ENCODE assay signal across 8 cellular contexts in the genomic region with DNA sequence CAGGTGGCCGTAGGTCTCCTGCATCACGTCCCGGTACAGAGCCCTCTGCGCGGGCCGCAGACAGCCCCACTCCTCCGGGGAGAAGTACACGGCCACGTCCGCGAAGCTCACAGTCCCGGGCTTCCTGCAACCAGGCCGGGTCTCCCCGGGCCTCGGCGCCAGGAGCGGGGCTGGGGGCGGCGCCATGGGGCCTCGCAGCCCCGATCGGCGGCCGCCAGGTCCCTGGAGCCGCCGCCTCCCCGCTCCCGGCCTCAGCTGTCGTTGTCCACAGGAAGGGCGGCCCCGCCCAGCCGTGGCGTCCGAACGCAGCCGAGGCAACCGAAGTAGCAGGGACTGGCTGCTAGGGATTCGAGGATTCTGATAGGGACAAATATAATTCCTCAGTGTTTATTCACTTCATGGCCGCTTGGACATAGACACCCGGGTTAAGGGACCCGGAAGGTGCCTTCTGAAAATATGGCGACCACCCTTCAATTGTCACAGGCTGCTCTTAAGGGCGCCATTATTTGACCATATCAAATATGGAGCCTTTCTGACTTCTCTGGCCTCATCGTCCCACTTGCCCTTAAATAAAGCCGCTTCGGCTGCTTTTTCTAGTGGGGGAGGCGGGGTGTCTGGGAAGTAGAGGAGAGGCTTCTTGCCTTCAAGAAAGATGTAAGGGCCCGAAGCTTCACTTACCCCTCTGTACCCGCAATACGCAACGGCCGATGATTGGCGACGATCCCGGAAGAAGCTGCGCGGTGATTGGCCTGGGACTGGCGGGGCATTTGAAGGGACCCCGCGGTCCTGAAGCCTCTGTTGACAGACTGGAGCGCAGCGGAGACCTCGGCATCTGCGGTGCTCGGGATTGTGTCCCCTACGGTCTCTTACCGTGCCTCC. TPM values are rescaled to one million over a fixed set of nuclear protein-coding genes. Genes with fewer than 3 reads are reported as not detected.
DNase-seq lines count a peak whose midpoint lies in the region; TF ChIP-seq lines count a peak whose summit lies in the region.

TSS of gene ZNF688 (minus strand) at position 271 of the 879 bp plus-strand sequence. CDS start at position 186, 85 bp downstream.

- H3K4me1 Mint-ChIP-seq in activated naive CD4-positive, alpha-beta T cell treated with anti-CD3 and anti-CD28 coated beads, Interleukin-2, amount 10 ng/mL, durations not matched to agents 7 days and 5 days, result peaks cover 58% of the 10 kb centered on the region

- peak; percentile 97 for DNase-seq in GDM1 (lab: John Stamatoyannopoulos, UW)
- peak; percentile 99 for DNase-seq in NAMALWA (ENCODE audit: low spot score)
- peak; percentile 98 for DNase-seq in SK-N-DZ (ENCODE audit: low spot score)
- peak; percentile 98 for DNase-seq in activated naive CD4-positive, alpha-beta T cell treated with anti-CD3 and anti-CD28 coated beads, Interleukin-2, amount 10 ng/mL, durations not matched to agents 7 days and 5 days
- peak; percentile 98 for DNase-seq in germinal center (ENCODE audit: low spot score)
- DNase-seq in non-pigmented ciliary epithelial cell (ENCODE audit: low read depth), result peak; percentile 89
- peak; percentile 98 for DNase-seq in superior temporal gyrus (ENCODE audit: extremely low spot score)

- POLR2A ChIA-PET in HEK293 (lab: Yijun Ruan, JAX), result interaction anchor here (0.7 to 2.8 kb wide), 28 partner anchors 10 to 216 kb away, joined by 3 to 69 read pairs (median 4); partner anchors contain the start of genes CD2BP2, DCTPP1, FBRS and PRR14

- H3K36me3 ChIP-seq in HEK293 (ENCODE audit: control insufficient read depth in 2 of 2, insufficient read depth in 1 of 2, low read length in 2 of 2), result peaks cover 0 to 1% of the 10 kb centered on the region in 2 experiments; a peak in 1 of 3 replicates

- no peaks in the 10 kb centered on the region for H3K9me3 ChIP-seq in HEK293 (ENCODE audit: control insufficient read depth, insufficient read depth, low read depth, low read length)

- peaks cover 5% of the 10 kb centered on the region; the same call in 1 of the 2 replicates for H3K4me1 ChIP-seq in HEK293 (ENCODE audit: control insufficient read depth, insufficient read depth, low read length)

- H3K27ac Mint-ChIP-seq in activated naive CD4-positive, alpha-beta T cell treated with anti-CD3 and anti-CD28 coated beads, Interleukin-2, amount 10 ng/mL, durations not matched to agents 7 days and 5 days, result peak within 1 kb of the TSS; percentile 96

- H3K4me3 ChIP-seq in HEK293 (ENCODE audit: low read depth, low read length), result peak within 1 kb of the TSS; percentile 64

- peak within 1 kb of the TSS; percentile 96 for H3K27ac ChIP-seq in HEK293 (ENCODE audit: extremely low read depth, low read depth, low read length)

- peaks cover 16% of the 10 kb centered on the region for H3K36me3 Mint-ChIP-seq in activated naive CD4-positive, alpha-beta T cell treated with anti-CD3 and anti-CD28 coated beads, Interleukin-2, amount 10 ng/mL, durations not matched to agents 7 days and 5 days

- CTCF ChIA-PET in HEK293 (lab: Yijun Ruan, JAX), result interaction anchor here (0.7 to 1.7 kb wide), 10 partner anchors 13 to 707 kb away, joined by 3 to 12 read pairs (median 4); partner anchors contain the start of genes ZNF747 and ZNF764
- CTCF ChIA-PET in activated naive CD4-positive, alpha-beta T cell treated with anti-CD3 and anti-CD28 coated beads, Interleukin-2, amount 10 ng/mL, durations not matched to agents 7 days and 5 days (lab: Charles Lee), result interaction anchor here (0.7 to 2.9 kb wide), 11 partner anchors 10 to 162 kb away, joined by 3 to 20 read pairs (median 5); partner anchors contain the start of genes DCTPP1, ZNF747 and ZNF764

- H3K9me3 Mint-ChIP-seq in activated naive CD4-positive, alpha-beta T cell treated with anti-CD3 and anti-CD28 coated beads, Interleukin-2, amount 10 ng/mL, durations not matched to agents 7 days and 5 days, result no peaks in the 10 kb centered on the region

- H3K4me3 Mint-ChIP-seq in activated naive CD4-positive, alpha-beta T cell treated with anti-CD3 and anti-CD28 coated beads, Interleukin-2, amount 10 ng/mL, durations not matched to agents 7 days and 5 days, result peak within 1 kb of the TSS; percentile 86

- H3K27me3 Mint-ChIP-seq in activated naive CD4-positive, alpha-beta T cell treated with anti-CD3 and anti-CD28 coated beads, Interleukin-2, amount 10 ng/mL, durations not matched to agents 7 days and 5 days, result no peaks in the 10 kb centered on the region

- peak; percentile 41; the same call in 1 of the 2 replicates for TF ChIP-seq CTCF in HEK293 (tag by site-specific recombination; IDR thresholded peaks at IDR 0.05)

TF ChIP-seq in HEK293, 187 proteins besides CTCF, POLR2A, EP300 and RAD21 (continues in another document):
- TF ChIP-seq ZNF211 (tag by site-specific recombination; IDR thresholded peaks at IDR 0.05; ENCODE audit: low read depth) (no peak), ZFP69B (tag by site-specific recombination; IDR thresholded peaks at IDR 0.05) (no peak), ZSCAN23 (tag by site-specific recombination; IDR thresholded peaks at IDR 0.05) (no peak), HOXC10 (CRISPR knock-in tag; IDR thresholded peaks at IDR 0.05) (peak; percentile 63; the same call in 1 of the 2 replicates), ZNF776 (tag by site-specific recombination; IDR thresholded peaks at IDR 0.05; ENCODE audit: borderline replicate concordance) (no peak), ZNF658 (tag by site-specific recombination; IDR thresholded peaks at IDR 0.05) (no peak), BCL11A (tag by site-specific recombination; IDR thresholded peaks at IDR 0.05; ENCODE audit: low read depth) (no peak), GLIS2 (tag by site-specific recombination; IDR thresholded peaks at IDR 0.05) (peak; percentile 33; the same call in 1 of the 2 replicates), ZNF394 (tag by site-specific recombination; IDR thresholded peaks at IDR 0.05; ENCODE audit: borderline replicate concordance) (peak; percentile 86), ZNF311 (tag by site-specific recombination; IDR thresholded peaks at IDR 0.05; ENCODE audit: borderline replicate concordance) (no peak), ZNF132 (tag by site-specific recombination; IDR thresholded peaks at IDR 0.05; ENCODE audit: borderline replicate concordance) (no peak), ZNF692 (tag by site-specific recombination; IDR thresholded peaks at IDR 0.05) (peak; percentile 42), ZNF354C (tag by site-specific recombination; IDR thresholded peaks at IDR 0.05; ENCODE audit: borderline replicate concordance, low read depth) (no peak), ZNF184 (tag by site-specific recombination; IDR thresholded peaks at IDR 0.05) (no peak; the same call in 1 of the 2 replicates), ZNF16 (tag by site-specific recombination; IDR thresholded peaks at IDR 0.05; ENCODE audit: low read depth) (no peak), ZNF366 (tag by site-specific recombination; conservative IDR thresholded peaks at IDR 0.05) (0 out of 2 replicates have a peak, but pooled peaks have one; percentile 48)
- TF ChIP-seq, protein P1, sequence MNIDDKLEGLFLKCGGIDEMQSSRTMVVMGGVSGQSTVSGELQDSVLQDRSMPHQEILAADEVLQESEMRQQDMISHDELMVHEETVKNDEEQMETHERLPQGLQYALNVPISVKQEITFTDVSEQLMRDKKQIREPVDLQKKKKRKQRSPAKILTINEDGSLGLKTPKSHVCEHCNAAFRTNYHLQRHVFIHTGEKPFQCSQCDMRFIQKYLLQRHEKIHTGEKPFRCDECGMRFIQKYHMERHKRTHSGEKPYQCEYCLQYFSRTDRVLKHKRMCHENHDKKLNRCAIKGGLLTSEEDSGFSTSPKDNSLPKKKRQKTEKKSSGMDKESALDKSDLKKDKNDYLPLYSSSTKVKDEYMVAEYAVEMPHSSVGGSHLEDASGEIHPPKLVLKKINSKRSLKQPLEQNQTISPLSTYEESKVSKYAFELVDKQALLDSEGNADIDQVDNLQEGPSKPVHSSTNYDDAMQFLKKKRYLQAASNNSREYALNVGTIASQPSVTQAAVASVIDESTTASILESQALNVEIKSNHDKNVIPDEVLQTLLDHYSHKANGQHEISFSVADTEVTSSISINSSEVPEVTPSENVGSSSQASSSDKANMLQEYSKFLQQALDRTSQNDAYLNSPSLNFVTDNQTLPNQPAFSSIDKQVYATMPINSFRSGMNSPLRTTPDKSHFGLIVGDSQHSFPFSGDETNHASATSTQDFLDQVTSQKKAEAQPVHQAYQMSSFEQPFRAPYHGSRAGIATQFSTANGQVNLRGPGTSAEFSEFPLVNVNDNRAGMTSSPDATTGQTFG (tag by site-specific recombination; IDR thresholded peaks at IDR 0.05; ENCODE audit: borderline replicate concordance), result no peak
- TF ChIP-seq, protein P2, sequence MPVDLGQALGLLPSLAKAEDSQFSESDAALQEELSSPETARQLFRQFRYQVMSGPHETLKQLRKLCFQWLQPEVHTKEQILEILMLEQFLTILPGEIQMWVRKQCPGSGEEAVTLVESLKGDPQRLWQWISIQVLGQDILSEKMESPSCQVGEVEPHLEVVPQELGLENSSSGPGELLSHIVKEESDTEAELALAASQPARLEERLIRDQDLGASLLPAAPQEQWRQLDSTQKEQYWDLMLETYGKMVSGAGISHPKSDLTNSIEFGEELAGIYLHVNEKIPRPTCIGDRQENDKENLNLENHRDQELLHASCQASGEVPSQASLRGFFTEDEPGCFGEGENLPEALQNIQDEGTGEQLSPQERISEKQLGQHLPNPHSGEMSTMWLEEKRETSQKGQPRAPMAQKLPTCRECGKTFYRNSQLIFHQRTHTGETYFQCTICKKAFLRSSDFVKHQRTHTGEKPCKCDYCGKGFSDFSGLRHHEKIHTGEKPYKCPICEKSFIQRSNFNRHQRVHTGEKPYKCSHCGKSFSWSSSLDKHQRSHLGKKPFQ (tag by site-specific recombination; IDR thresholded peaks at IDR 0.05), result no peak

RNA-seq across cellular contexts. Expression of gene ZNF688, which starts in this region (rescaled TPM):
- polyA plus RNA-seq in SK-N-DZ (2014; cell fraction: cytosol; rRNA removed), result 13.2 and 13.5 TPM in 2 replicates
- polyA plus RNA-seq in SK-N-DZ (2014; cell fraction: nucleus; rRNA removed), result 18.9 and 19.3 TPM in 2 replicates

Comparison
In these comparisons a context has a peak if more than half of its experiments do, and no peak if none do; other contexts are left out.
1. Peak in every context shown above with its lines: DNase-seq, H3K4me3 ChIP-seq and H3K27ac ChIP-seq.